1 cellular context compared by ENCODE assay signal in genomic region chr11:98307827-98308491, GRCh38.
TF ChIP-seq lines count a peak whose summit lies in the region.

No MANE protein-coding gene starts in this region.

TF ChIP-seq in K562, 482 proteins besides CTCF, POLR2A, EP300 and RAD21 (continued from another document and continues in another):
- TF ChIP-seq THAP7 (CRISPR knock-in tag; IDR thresholded peaks at IDR 0.05) (no peak), TOE1 (IDR thresholded peaks at IDR 0.05; ENCODE audit: borderline replicate concordance) (no peak), TOE1 (CRISPR knock-in tag; IDR thresholded peaks at IDR 0.05; ENCODE audit: borderline replicate concordance, low read depth) (no peak), SOX6 (IDR thresholded peaks at IDR 0.05) (peak; percentile 32; the same call in 1 of the 2 replicates), PURB (CRISPR knock-in tag; IDR thresholded peaks at IDR 0.05; ENCODE audit: low read depth) (no peak), POLR2AphosphoS5 (IDR thresholded peaks at IDR 0.05; ENCODE audit: control insufficient read depth, insufficient read depth, low read depth, low read length) (peak; percentile 74), MECOM (CRISPR knock-in tag; IDR thresholded peaks at IDR 0.05) (no peak), ZNF280B (CRISPR knock-in tag; IDR thresholded peaks at IDR 0.05) (no peak), TEAD4 (IDR thresholded peaks at IDR 0.05; ENCODE audit: low read length) (peak; percentile 77), TEAD4 (CRISPR knock-in tag; IDR thresholded peaks at IDR 0.05; ENCODE audit: borderline replicate concordance) (no peak), KLF10 (CRISPR knock-in tag; IDR thresholded peaks at IDR 0.05) (no peak), HMG20B (CRISPR knock-in tag; IDR thresholded peaks at IDR 0.05) (no peak), MCM3 (IDR thresholded peaks at IDR 0.05) (no peak), STAT6 (CRISPR knock-in tag; IDR thresholded peaks at IDR 0.05) (no peak), NFE2L1 (tag; IDR thresholded peaks at IDR 0.05; ENCODE audit: borderline replicate concordance, low read depth) (no peak), GTF2E2 (tag; IDR thresholded peaks at IDR 0.05) (no peak), RBM15 (IDR thresholded peaks at IDR 0.05; ENCODE audit: insufficient read depth, low read length) (no peak), KDM4B (IDR thresholded peaks at IDR 0.05; ENCODE audit: borderline replicate concordance in 2 of 2, low read depth in 1 of 2) (no peak), ZNF124 (CRISPR knock-in tag; IDR thresholded peaks at IDR 0.05) (no peak), ZSCAN32 (CRISPR knock-in tag; IDR thresholded peaks at IDR 0.05) (no peak), KLF13 (tag; IDR thresholded peaks at IDR 0.05; ENCODE audit: borderline replicate concordance, low read depth) (no peak), TAF9B (IDR thresholded peaks at IDR 0.05; ENCODE audit: partially characterized antibody) (no peak), ZBTB43 (CRISPR knock-in tag; IDR thresholded peaks at IDR 0.05) (no peak), HSF4 (CRISPR knock-in tag; IDR thresholded peaks at IDR 0.05; ENCODE audit: borderline replicate concordance) (no peak), KDM1A (IDR thresholded peaks at IDR 0.05) (peak; percentile 88 to 93), CLOCK (CRISPR knock-in tag; IDR thresholded peaks at IDR 0.05; ENCODE audit: borderline replicate concordance) (no peak), ZBTB2 (IDR thresholded peaks at IDR 0.05) (no peak), ZC3H8 (IDR thresholded peaks at IDR 0.05) (no peak), GATA2 (CRISPR knock-in tag; IDR thresholded peaks at IDR 0.05) (peak; percentile 94), SMAD4 (CRISPR knock-in tag; conservative IDR thresholded peaks at IDR 0.05) (no peak), ZNF75A (CRISPR knock-in tag; IDR thresholded peaks at IDR 0.05) (no peak), REST (CRISPR knock-in tag; IDR thresholded peaks at IDR 0.05; ENCODE audit: low read depth) (no peak), SREBF1 (IDR thresholded peaks at IDR 0.05; ENCODE audit: borderline replicate concordance, low read depth, low read length) (no peak), MEIS2 (IDR thresholded peaks at IDR 0.05; ENCODE audit: partially characterized antibody) (peak; percentile 87), AFF1 (IDR thresholded peaks at IDR 0.05; ENCODE audit: low read depth in 1 of 2, partially characterized antibody in 2 of 2) (no peak), FOXA1 (IDR thresholded peaks at IDR 0.05; ENCODE audit: borderline replicate concordance) (no peak), ZNF354B (CRISPR knock-in tag; IDR thresholded peaks at IDR 0.05) (no peak), CHD2 (IDR thresholded peaks at IDR 0.05; ENCODE audit: low read depth, low read length) (no peak), ZNF384 (IDR thresholded peaks at IDR 0.05; ENCODE audit: low read depth, low read length) (no peak), SAFB2 (IDR thresholded peaks at IDR 0.05; ENCODE audit: borderline replicate concordance, low read depth, low read length, severe bottlenecking) (no peak), ETV6 (IDR thresholded peaks at IDR 0.05; ENCODE audit: borderline replicate concordance in 1 of 2, low read depth in 2 of 2, low read length in 1 of 2) (no peak), ETV6 (CRISPR knock-in tag; IDR thresholded peaks at IDR 0.05; ENCODE audit: borderline replicate concordance) (no peak), ARNT (IDR thresholded peaks at IDR 0.05) (no peak), RBM14 (IDR thresholded peaks at IDR 0.05; ENCODE audit: borderline replicate concordance, insufficient read depth, low read depth, low read length) (no peak), ZNF23 (CRISPR knock-in tag; IDR thresholded peaks at IDR 0.05) (no peak), HNRNPK (IDR thresholded peaks at IDR 0.05; ENCODE audit: low read depth, low read length, poor library complexity, severe bottlenecking) (no peak), ZZZ3 (IDR thresholded peaks at IDR 0.05) (no peak), ATF1 (CRISPR knock-in tag; IDR thresholded peaks at IDR 0.05) (no peak), ATF1 (tag; IDR thresholded peaks at IDR 0.05) (no peak), RBM34 (IDR thresholded peaks at IDR 0.05; ENCODE audit: borderline replicate concordance, insufficient read depth, low read length) (no peak), SAFB (IDR thresholded peaks at IDR 0.05; ENCODE audit: borderline replicate concordance, low read depth, low read length) (no peak), IRF2 (CRISPR knock-in tag; IDR thresholded peaks at IDR 0.05) (no peak), ESRRB (CRISPR knock-in tag; IDR thresholded peaks at IDR 0.05; ENCODE audit: borderline replicate concordance) (no peak)
